8 cellular contexts compared by ENCODE assay signal in the genomic region with DNA sequence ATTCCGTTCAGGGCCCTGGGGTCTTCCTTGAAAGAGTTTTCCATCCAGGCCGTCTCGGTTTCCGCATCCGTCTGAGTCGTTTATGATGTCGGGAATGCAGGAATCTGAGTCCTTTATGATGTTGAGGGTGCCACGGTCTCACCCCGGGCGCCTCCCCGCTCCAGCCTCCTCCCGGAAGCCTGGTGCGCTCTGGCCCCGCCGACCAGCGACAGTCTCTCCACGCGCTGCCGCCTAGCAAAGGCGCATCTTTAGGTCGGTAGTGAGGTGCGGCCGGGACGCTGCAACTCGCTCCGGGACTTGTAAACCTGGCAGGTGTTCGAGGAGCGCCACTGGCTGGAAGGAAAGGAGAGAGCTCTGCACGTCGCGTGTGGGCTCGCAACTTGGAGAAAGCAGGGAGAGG.
DNase-seq lines count a peak whose midpoint lies in the region; ATAC-seq and TF ChIP-seq lines count a peak whose summit lies in the region.
"Not testable (repeated sequence)": the region's sequence is repeated elsewhere in the genome, so short reads cannot be mapped to it uniquely, and the experiment has no call there.

No MANE protein-coding gene starts in this region.

- not testable (repeated sequence) for H3K27ac Mint-ChIP-seq in CD14-positive monocyte; WTC11; activated T-cell treated with anti-CD3 and anti-CD28 coated beads, Interleukin-2, amount 50 U/mL, for 72 hours; naive B cell; stimulated activated memory B cell treated with anti-CD40 and anti-IgM and Interleukin-4, amounts not matched to agents 10 μg/mL and 1 μg/mL and 100 μg/mL, for 72 hours

- POLR2A ChIA-PET in WTC11 (lab: Charles Lee) = not testable (repeated sequence)

- not testable (repeated sequence) for H3K27ac ChIP-seq in HUES48 (ENCODE audit: low read depth, low read length); right cardiac atrium (ENCODE audit: low read length); left lung

- H3K27me3 ChIP-seq in HUES48 (ENCODE audit: control insufficient read depth, insufficient read depth, low read length); right cardiac atrium (ENCODE audit: control insufficient read depth, insufficient read depth): not testable (repeated sequence)
- H3K27me3 ChIP-seq in left lung = peaks cover 10 to 13% of the 10 kb centered on the region in 2 donors

- H3K4me1 ChIP-seq in HUES48 (ENCODE audit: control insufficient read depth, insufficient read depth, low read length); right cardiac atrium (ENCODE audit: control insufficient read depth, insufficient read depth, low read length); left lung: not testable (repeated sequence)

- H3K4me3 Mint-ChIP-seq in CD14-positive monocyte (peak overlapping the region; percentile 62 to 90), WTC11 (peak overlapping the region; percentile 69)
- peak overlapping the region in 1 of 2 donors; percentile 37 for H3K4me3 Mint-ChIP-seq in activated T-cell treated with anti-CD3 and anti-CD28 coated beads, Interleukin-2, amount 50 U/mL, for 72 hours
- not testable (repeated sequence) for H3K4me3 Mint-ChIP-seq in naive B cell; stimulated activated memory B cell treated with anti-CD40 and anti-IgM and Interleukin-4, amounts not matched to agents 10 μg/mL and 1 μg/mL and 100 μg/mL, for 72 hours

- H3K9ac ChIP-seq in HUES48 (ENCODE audit: low read depth, low read length) = not testable (repeated sequence)

- CTCF ChIA-PET in WTC11 (lab: Charles Lee) = not testable (repeated sequence)

- DNase-seq in CD14-positive monocyte (ENCODE audit: low spot score); WTC11 (ENCODE audit: low spot score); activated T-cell treated with anti-CD3 and anti-CD28 coated beads, Interleukin-2, amount 50 U/mL, for 72 hours; right cardiac atrium; left lung; naive B cell: not testable (repeated sequence)

- not testable (repeated sequence) for TF ChIP-seq CTCF in CD14-positive monocyte (IDR thresholded peaks at IDR 0.05); WTC11 (IDR thresholded peaks at IDR 0.05); left lung (IDR thresholded peaks at IDR 0.05)

- H3K36me3 ChIP-seq in HUES48 (ENCODE audit: control insufficient read depth, insufficient read depth, low read length); left lung: not testable (repeated sequence)

- peaks cover 22 to 34% (median 29%) of the 10 kb centered on the region in 3 donors for H3K27me3 Mint-ChIP-seq in CD14-positive monocyte (ENCODE audit: low read depth in 3 of 3)
- H3K27me3 Mint-ChIP-seq in WTC11 (ENCODE audit: low read depth) = peaks cover 11% of the 10 kb centered on the region
- H3K27me3 Mint-ChIP-seq in activated T-cell treated with anti-CD3 and anti-CD28 coated beads, Interleukin-2, amount 50 U/mL, for 72 hours (ENCODE audit: low read depth); stimulated activated memory B cell treated with anti-CD40 and anti-IgM and Interleukin-4, amounts not matched to agents 10 μg/mL and 1 μg/mL and 100 μg/mL, for 72 hours: not testable (repeated sequence)
- peaks cover 0 to 17% (median 11%) of the 10 kb centered on the region in 3 donors for H3K27me3 Mint-ChIP-seq in naive B cell

- WGBS in right cardiac atrium = 18% methylated on average over 4 of the region's 32 CpGs

- peak overlapping the region; percentile 48 for H3K4me3 ChIP-seq in HUES48 (ENCODE audit: low read depth, low read length)
- not testable (repeated sequence) for H3K4me3 ChIP-seq in right cardiac atrium (ENCODE audit: low read length); left lung

- peak; percentile 78 for ATAC-seq in WTC11
- ATAC-seq in activated T-cell treated with anti-CD3 and anti-CD28 coated beads, Interleukin-2, amount 50 U/mL, for 72 hours (replicated peaks in 1 of 2) = peak; percentile 64 to 86
- ATAC-seq in right cardiac atrium = peak; percentile 32 to 43
- ATAC-seq in left lung = peak; percentile 83
- ATAC-seq in naive B cell (ENCODE audit: low read depth in 2 of 2) = peak; percentile 63 to 71
- ATAC-seq in stimulated activated memory B cell treated with anti-CD40 and anti-IgM and Interleukin-4, amounts not matched to agents 10 μg/mL and 1 μg/mL and 100 μg/mL, for 72 hours = peak; percentile 47

- H3K9me3 ChIP-seq in HUES48 (ENCODE audit: control insufficient read depth, insufficient read depth, low read length); right cardiac atrium (ENCODE audit: control insufficient read depth, low read length); left lung: not testable (repeated sequence)

- H3K9me3 Mint-ChIP-seq in CD14-positive monocyte; WTC11; activated T-cell treated with anti-CD3 and anti-CD28 coated beads, Interleukin-2, amount 50 U/mL, for 72 hours; naive B cell; stimulated activated memory B cell treated with anti-CD40 and anti-IgM and Interleukin-4, amounts not matched to agents 10 μg/mL and 1 μg/mL and 100 μg/mL, for 72 hours: not testable (repeated sequence)

- not testable (repeated sequence) for H3K36me3 Mint-ChIP-seq in CD14-positive monocyte; WTC11; activated T-cell treated with anti-CD3 and anti-CD28 coated beads, Interleukin-2, amount 50 U/mL, for 72 hours (ENCODE audit: insufficient read depth in 2 of 2); naive B cell; stimulated activated memory B cell treated with anti-CD40 and anti-IgM and Interleukin-4, amounts not matched to agents 10 μg/mL and 1 μg/mL and 100 μg/mL, for 72 hours

- peaks cover 14% of the 10 kb centered on the region for H3K4me1 Mint-ChIP-seq in CD14-positive monocyte
- H3K4me1 Mint-ChIP-seq in WTC11; activated T-cell treated with anti-CD3 and anti-CD28 coated beads, Interleukin-2, amount 50 U/mL, for 72 hours (ENCODE audit: low read depth); naive B cell; stimulated activated memory B cell treated with anti-CD40 and anti-IgM and Interleukin-4, amounts not matched to agents 10 μg/mL and 1 μg/mL and 100 μg/mL, for 72 hours: not testable (repeated sequence)

- intact Hi-C loops in CD14-positive monocyte (cut with micrococcal nuclease); right cardiac atrium (cut with DNase I); left lung (cut with DNase I): not testable (repeated sequence)
